Comparison of ENCODE assay signal across 1 cellular context in genomic region chr6:125153541-125154183, GRCh38.
TF ChIP-seq lines count a peak whose summit lies in the region.

TSS of gene TPD52L1 (plus strand) at chr6:125153773. CDS start at chr6:125153952, 179 bp downstream.

TF ChIP-seq in K562, 482 proteins besides CTCF, POLR2A, EP300 and RAD21 (continued from another document and continues in another):
- TF ChIP-seq, protein P1, sequence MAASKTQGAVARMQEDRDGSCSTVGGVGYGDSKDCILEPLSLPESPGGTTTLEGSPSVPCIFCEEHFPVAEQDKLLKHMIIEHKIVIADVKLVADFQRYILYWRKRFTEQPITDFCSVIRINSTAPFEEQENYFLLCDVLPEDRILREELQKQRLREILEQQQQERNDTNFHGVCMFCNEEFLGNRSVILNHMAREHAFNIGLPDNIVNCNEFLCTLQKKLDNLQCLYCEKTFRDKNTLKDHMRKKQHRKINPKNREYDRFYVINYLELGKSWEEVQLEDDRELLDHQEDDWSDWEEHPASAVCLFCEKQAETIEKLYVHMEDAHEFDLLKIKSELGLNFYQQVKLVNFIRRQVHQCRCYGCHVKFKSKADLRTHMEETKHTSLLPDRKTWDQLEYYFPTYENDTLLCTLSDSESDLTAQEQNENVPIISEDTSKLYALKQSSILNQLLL (CRISPR knock-in tag; IDR thresholded peaks at IDR 0.05; ENCODE audit: borderline replicate concordance): no peak
- TF ChIP-seq CREB1 (IDR thresholded peaks at IDR 0.05) (peak; percentile 32), CREB1 (CRISPR knock-in tag; IDR thresholded peaks at IDR 0.05) (peak; percentile 71), POLR2G (IDR thresholded peaks at IDR 0.05; ENCODE audit: low read depth, low read length) (peak; percentile 87), LCOR (CRISPR knock-in tag; IDR thresholded peaks at IDR 0.05) (peak; percentile 96), ELK1 (CRISPR knock-in tag; IDR thresholded peaks at IDR 0.05) (no peak), ZNF239 (CRISPR knock-in tag; IDR thresholded peaks at IDR 0.05) (peak; percentile 29; the same call in 1 of the 2 replicates), SIX5 (IDR thresholded peaks at IDR 0.05; ENCODE audit: borderline replicate concordance in 1 of 2, insufficient read depth in 1 of 2, low read depth in 1 of 2, low read length in 2 of 2) (no peak), TBL1XR1 (IDR thresholded peaks at IDR 0.05; ENCODE audit: low read length in 2 of 2) (no peak), HNRNPLL (IDR thresholded peaks at IDR 0.05; ENCODE audit: low read depth, low read length, poor library complexity, severe bottlenecking) (no peak), ZNF444 (CRISPR knock-in tag; IDR thresholded peaks at IDR 0.05) (no peak), TCF7L2 (IDR thresholded peaks at IDR 0.05; ENCODE audit: low read depth, low read length) (no peak), CUX1 (CRISPR knock-in tag; IDR thresholded peaks at IDR 0.05) (no peak), HNRNPL (IDR thresholded peaks at IDR 0.05; ENCODE audit: low read depth, low read length) (no peak), U2AF2 (optimal IDR thresholded peaks at IDR 0.05; ENCODE audit: low read depth, low read length) (no peak), ZKSCAN8 (CRISPR knock-in tag; IDR thresholded peaks at IDR 0.05) (no peak), HDAC8 (tag; IDR thresholded peaks at IDR 0.05) (no peak), ZBTB11 (CRISPR knock-in tag; IDR thresholded peaks at IDR 0.05) (0 out of 6 replicates have a peak, but pooled peaks of 1 of the 3 experiments have one; percentile 36), ZNF639 (CRISPR knock-in tag; conservative IDR thresholded peaks at IDR 0.05 in 1 of 2, IDR thresholded peaks at IDR 0.05 in 1 of 2) (0 out of 4 replicates have a peak, but pooled peaks of 1 of the 2 experiments have one; percentile 9), KDM5B (IDR thresholded peaks at IDR 0.05; ENCODE audit: insufficient replicate concordance, low read depth, low read length) (peak; percentile 51), RBM14 (IDR thresholded peaks at IDR 0.05; ENCODE audit: borderline replicate concordance, insufficient read depth, low read depth, low read length) (no peak), ZNF12 (CRISPR knock-in tag; IDR thresholded peaks at IDR 0.05) (peak; percentile 78; the same call in 1 of the 2 replicates), RREB1 (CRISPR knock-in tag; IDR thresholded peaks at IDR 0.05) (peak; percentile 83), ARID1B (IDR thresholded peaks at IDR 0.05) (0 out of 2 replicates have a peak, but pooled peaks have one; percentile 16), COPS2 (conservative IDR thresholded peaks at IDR 0.05) (no peak)
- TF ChIP-seq, protein P2, sequence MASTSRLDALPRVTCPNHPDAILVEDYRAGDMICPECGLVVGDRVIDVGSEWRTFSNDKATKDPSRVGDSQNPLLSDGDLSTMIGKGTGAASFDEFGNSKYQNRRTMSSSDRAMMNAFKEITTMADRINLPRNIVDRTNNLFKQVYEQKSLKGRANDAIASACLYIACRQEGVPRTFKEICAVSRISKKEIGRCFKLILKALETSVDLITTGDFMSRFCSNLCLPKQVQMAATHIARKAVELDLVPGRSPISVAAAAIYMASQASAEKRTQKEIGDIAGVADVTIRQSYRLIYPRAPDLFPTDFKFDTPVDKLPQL (IDR thresholded peaks at IDR 0.05; ENCODE audit: extremely low read depth, insufficient read length): no peak
- TF ChIP-seq, protein P3, sequence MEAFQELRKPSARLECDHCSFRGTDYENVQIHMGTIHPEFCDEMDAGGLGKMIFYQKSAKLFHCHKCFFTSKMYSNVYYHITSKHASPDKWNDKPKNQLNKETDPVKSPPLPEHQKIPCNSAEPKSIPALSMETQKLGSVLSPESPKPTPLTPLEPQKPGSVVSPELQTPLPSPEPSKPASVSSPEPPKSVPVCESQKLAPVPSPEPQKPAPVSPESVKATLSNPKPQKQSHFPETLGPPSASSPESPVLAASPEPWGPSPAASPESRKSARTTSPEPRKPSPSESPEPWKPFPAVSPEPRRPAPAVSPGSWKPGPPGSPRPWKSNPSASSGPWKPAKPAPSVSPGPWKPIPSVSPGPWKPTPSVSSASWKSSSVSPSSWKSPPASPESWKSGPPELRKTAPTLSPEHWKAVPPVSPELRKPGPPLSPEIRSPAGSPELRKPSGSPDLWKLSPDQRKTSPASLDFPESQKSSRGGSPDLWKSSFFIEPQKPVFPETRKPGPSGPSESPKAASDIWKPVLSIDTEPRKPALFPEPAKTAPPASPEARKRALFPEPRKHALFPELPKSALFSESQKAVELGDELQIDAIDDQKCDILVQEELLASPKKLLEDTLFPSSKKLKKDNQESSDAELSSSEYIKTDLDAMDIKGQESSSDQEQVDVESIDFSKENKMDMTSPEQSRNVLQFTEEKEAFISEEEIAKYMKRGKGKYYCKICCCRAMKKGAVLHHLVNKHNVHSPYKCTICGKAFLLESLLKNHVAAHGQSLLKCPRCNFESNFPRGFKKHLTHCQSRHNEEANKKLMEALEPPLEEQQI (IDR thresholded peaks at IDR 0.05): peak; percentile 72; the same call in 1 of the 2 replicates
- TF ChIP-seq, protein P4, sequence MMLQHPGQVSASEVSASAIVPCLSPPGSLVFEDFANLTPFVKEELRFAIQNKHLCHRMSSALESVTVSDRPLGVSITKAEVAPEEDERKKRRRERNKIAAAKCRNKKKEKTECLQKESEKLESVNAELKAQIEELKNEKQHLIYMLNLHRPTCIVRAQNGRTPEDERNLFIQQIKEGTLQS (IDR thresholded peaks at IDR 0.05): no peak
- TF ChIP-seq, protein P4 (CRISPR knock-in tag; conservative IDR thresholded peaks at IDR 0.05): no peak
- TF ChIP-seq, protein P5, sequence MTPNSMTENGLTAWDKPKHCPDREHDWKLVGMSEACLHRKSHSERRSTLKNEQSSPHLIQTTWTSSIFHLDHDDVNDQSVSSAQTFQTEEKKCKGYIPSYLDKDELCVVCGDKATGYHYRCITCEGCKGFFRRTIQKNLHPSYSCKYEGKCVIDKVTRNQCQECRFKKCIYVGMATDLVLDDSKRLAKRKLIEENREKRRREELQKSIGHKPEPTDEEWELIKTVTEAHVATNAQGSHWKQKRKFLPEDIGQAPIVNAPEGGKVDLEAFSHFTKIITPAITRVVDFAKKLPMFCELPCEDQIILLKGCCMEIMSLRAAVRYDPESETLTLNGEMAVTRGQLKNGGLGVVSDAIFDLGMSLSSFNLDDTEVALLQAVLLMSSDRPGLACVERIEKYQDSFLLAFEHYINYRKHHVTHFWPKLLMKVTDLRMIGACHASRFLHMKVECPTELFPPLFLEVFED (CRISPR knock-in tag; conservative IDR thresholded peaks at IDR 0.05): no peak
